ENCODE assay signal across 34 cellular contexts in the genomic region with DNA sequence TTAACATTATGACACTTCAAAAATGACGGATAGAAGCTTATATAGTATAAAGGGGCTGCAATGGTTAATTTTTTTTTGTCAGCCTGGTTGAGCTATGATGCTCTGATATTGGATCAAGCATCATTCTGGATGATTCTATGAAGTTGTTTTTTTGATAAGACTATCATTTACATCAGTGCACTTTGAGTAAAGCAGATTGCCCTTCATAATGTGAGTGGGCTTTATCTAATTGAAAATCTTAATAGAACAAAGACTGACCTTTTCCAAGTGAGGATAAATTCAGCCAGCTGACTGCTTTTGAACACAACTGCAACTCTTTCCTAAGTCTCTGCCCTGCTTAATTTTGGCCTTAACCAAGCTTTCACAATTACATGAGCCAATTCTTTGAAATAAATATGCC.
"Had no signal": no experiment of that assay in that cellular context is flagged by ENCODE, and none has a peak within 500 bp of the region (broad histone marks: within the 10 kb centered on the region; RNA-seq: fewer than 3 reads in every experiment).

No MANE protein-coding gene starts in this region.

- H3K36me3 ChIP-seq: MG63 had no signal

- H3K9ac ChIP-seq: KMS-11 had no signal

- H3K27ac ChIP-seq: KMS-11 had no signal

- H3K4me3 ChIP-seq: MG63 had no signal

- H3K4me2 ChIP-seq: KMS-11 had no signal

- H3K27me3 ChIP-seq: MG63 had no signal

- DNase-seq: Karpas-422, Kasumi-1, KBM-7, KG1, MG63, MM.1S, MV-4-11, NCI-H1048, NCI-H1092, NCI-H1092 treated with DMSO at 0.1 percent for 48 hours, NCI-H1105, NCI-H1105 treated with DMSO at 0.1 percent for 48 hours, NCI-H1417, NCI-H1417 treated with DMSO at 0.1 percent for 48 hours, NCI-H1436, NCI-H1436 treated with DMSO at 0.1 percent for 48 hours, NCI-H146, NCI-H1694, NCI-H1694 treated with DMSO at 0.1 percent for 48 hours, NCI-H187, NCI-H187 treated with DMSO at 0.1 percent for 48 hours, NCI-H1930, NCI-H2029, NCI-H2029 treated with DMSO at 0.1 percent for 48 hours, NCI-H2081, NCI-H2081 treated with DMSO at 0.1 percent for 48 hours, NCI-H2107, NCI-H2171, NCI-H2171 treated with DMSO at 0.1 percent for 48 hours, NCI-H2227 treated with DMSO at 0.1 percent for 48 hours, NCI-H345, NCI-H446 treated with DMSO at 0.1 percent for 48 hours, NCI-H510A had no signal
